9 cellular contexts compared by ENCODE assay signal in genomic region chr15:75672646-75673425, GRCh38. TPM values are rescaled to one million over a fixed set of nuclear protein-coding genes. Genes with fewer than 3 reads are reported as not detected.
A peak's percentile ranks its signal among the peaks of the same experiment; 100 is the strongest.
DNase-seq lines count a peak whose midpoint lies in the region; ATAC-seq and TF ChIP-seq lines count a peak whose summit lies in the region.
"Had no signal": no experiment of that assay in that cellular context is flagged by ENCODE, and none has a peak within 500 bp of the region (broad histone marks: within the 10 kb centered on the region; RNA-seq: fewer than 3 reads in every experiment).

No MANE protein-coding gene starts in this region.

- H3K4me3 ChIP-seq in suprapubic skin: no peak overlapping the region

- peaks cover 56% of the 10 kb centered on the region for H3K4me1 ChIP-seq in suprapubic skin

- intact Hi-C loops in CD14-positive monocyte (cut with micrococcal nuclease): no loop called here

- no peak for TF ChIP-seq POLR2A in suprapubic skin (IDR thresholded peaks at IDR 0.05)

- H3K9me3 Mint-ChIP-seq in CD14-positive monocyte: no peaks in the 10 kb centered on the region

- TF ChIP-seq EP300 in suprapubic skin (IDR thresholded peaks at IDR 0.05): no peak

- peaks cover 1 to 2% (median 2%) of the 10 kb centered on the region in 3 donors for H3K27me3 Mint-ChIP-seq in CD14-positive monocyte (ENCODE audit: low read depth in 3 of 3)

- H3K4me3 Mint-ChIP-seq in CD14-positive monocyte: no peak overlapping the region

- peak overlapping the region; percentile 65 for H3K27ac ChIP-seq in suprapubic skin

- H3K27me3 ChIP-seq in suprapubic skin: no peaks in the 10 kb centered on the region

- no peaks in the 10 kb centered on the region for H3K36me3 Mint-ChIP-seq in CD14-positive monocyte

- no peaks in the 10 kb centered on the region for H3K4me1 Mint-ChIP-seq in CD14-positive monocyte

- WGBS in suprapubic skin: 36% methylated on average over 14 of the region's 14 CpGs

- peak; percentile 34 for DNase-seq in HT1080 (ENCODE audit: low read depth)
- DNase-seq in cerebellar cortex (ENCODE audit: low spot score): peak; percentile 33
- peak; percentile 67 for DNase-seq in left kidney (ENCODE audit: low read depth, low spot score)
- no peak for DNase-seq in suprapubic skin (ENCODE audit: low spot score in 2 of 2)
- no peak for DNase-seq in stimulated activated CD4-positive, alpha-beta T cell treated with anti-CD3 and anti-CD28 coated beads, Interleukin-2, amount 100 ng/mL, for 48 hours
- no peak for DNase-seq in CD14-positive monocyte (ENCODE audit: low spot score)
- no peak for DNase-seq in NCI-H1105 (lab: John Stamatoyannopoulos, UW)

- H3K36me3 ChIP-seq in suprapubic skin: peaks cover 9% of the 10 kb centered on the region

- TF ChIP-seq CTCF in suprapubic skin (IDR thresholded peaks at IDR 0.05) (no peak), CD14-positive monocyte (IDR thresholded peaks at IDR 0.05) (no peak)

- no peak overlapping the region for H3K27ac Mint-ChIP-seq in CD14-positive monocyte

- ATAC-seq in HG03280 (IDR thresholded peaks at IDR 0.05; ENCODE audit: unreplicated experiment): no peak

- H3K9me3 ChIP-seq in suprapubic skin: no peaks in the 10 kb centered on the region

RNA-seq across cellular contexts. Expression of gene SNX33, which starts 25.1 kb away (rescaled TPM):
- 9.4 and 11.3 TPM in 2 replicates for total RNA-seq in HT1080 (2014; rRNA removed; shearing (Covaris generic))
- polyA plus RNA-seq in HT1080 (2015; cell fraction: cytosol; rRNA removed): 9.9 and 11.5 TPM in 2 replicates
- 20.2 and 23.4 TPM in 2 replicates for polyA plus RNA-seq in HT1080 (2015; cell fraction: nucleus; rRNA removed)
- 10 to 100 TPM; 32.1 to 59.7 (median 49.5) TPM for total RNA-seq in suprapubic skin
- polyA plus RNA-seq in CD14-positive monocyte: 1 to 10 TPM; 2.4 TPM

RNA-seq across cellular contexts. Expression of gene IMP3, which starts 32.8 kb away (rescaled TPM):
- total RNA-seq in HT1080 (2014; rRNA removed; shearing (Covaris generic)): 189 and 195 TPM in 2 replicates
- polyA plus RNA-seq in HT1080 (2015; cell fraction: cytosol; rRNA removed): 149 and 164 TPM in 2 replicates
- polyA plus RNA-seq in HT1080 (2015; cell fraction: nucleus; rRNA removed): 66.4 and 76.0 TPM in 2 replicates
- 100 to 1,000 TPM; 139 to 273 (median 180) TPM for total RNA-seq in suprapubic skin
- 100 to 1,000 TPM in 1 of 2 donors, 10 to 100 TPM in 1; 99.3 to 119 TPM for polyA plus RNA-seq in CD14-positive monocyte

RNA-seq across cellular contexts. Expression of gene CSPG4, which starts 39.8 kb away (rescaled TPM):
- 15.4 and 16.9 TPM in 2 replicates for total RNA-seq in HT1080 (2014; rRNA removed; shearing (Covaris generic))
- 4.5 and 4.7 TPM in 2 replicates for polyA plus RNA-seq in HT1080 (2015; cell fraction: cytosol; rRNA removed)
- polyA plus RNA-seq in HT1080 (2015; cell fraction: nucleus; rRNA removed): 63.5 and 65.9 TPM in 2 replicates
- 10 to 100 TPM; 12.8 to 19.7 (median 14.0) TPM for total RNA-seq in suprapubic skin
- not detected for polyA plus RNA-seq in CD14-positive monocyte
- total RNA-seq: T-helper 1 cell treated with Interleukin-12 subunit alpha and Interleukin-12 subunit beta and Interleukin-4 antibody, amounts not matched to agents 30 ng/mL and 1 ng/mL, for 36 hours had no signal

RNA-seq across cellular contexts. Expression of gene SNUPN, which starts 47.3 kb away (rescaled TPM):
- total RNA-seq in HT1080 (2014; rRNA removed; shearing (Covaris generic)): 33.6 and 39.4 TPM in 2 replicates
- polyA plus RNA-seq in HT1080 (2015; cell fraction: cytosol; rRNA removed): 45.0 and 45.1 TPM in 2 replicates
- 28.2 and 35.8 TPM in 2 replicates for polyA plus RNA-seq in HT1080 (2015; cell fraction: nucleus; rRNA removed)
- total RNA-seq in suprapubic skin: 10 to 100 TPM; 12.8 to 31.7 (median 17.5) TPM
- polyA plus RNA-seq in CD14-positive monocyte: 10 to 100 TPM; 29.3 to 31.8 TPM

Comparison
In these comparisons a context has a peak if more than half of its experiments do, and no peak if none do; other contexts are left out.
1. DNase-seq: peak in HT1080 (single experiment), cerebellar cortex (single experiment) and left kidney (single experiment); none in suprapubic skin (0 of 2), stimulated activated CD4-positive, alpha-beta T cell treated with anti-CD3 and anti-CD28 coated beads, Interleukin-2, amount 100 ng/mL, for 48 hours (0 of 2), CD14-positive monocyte (single experiment) and NCI-H1105 (single experiment).